In the genomic region with DNA sequence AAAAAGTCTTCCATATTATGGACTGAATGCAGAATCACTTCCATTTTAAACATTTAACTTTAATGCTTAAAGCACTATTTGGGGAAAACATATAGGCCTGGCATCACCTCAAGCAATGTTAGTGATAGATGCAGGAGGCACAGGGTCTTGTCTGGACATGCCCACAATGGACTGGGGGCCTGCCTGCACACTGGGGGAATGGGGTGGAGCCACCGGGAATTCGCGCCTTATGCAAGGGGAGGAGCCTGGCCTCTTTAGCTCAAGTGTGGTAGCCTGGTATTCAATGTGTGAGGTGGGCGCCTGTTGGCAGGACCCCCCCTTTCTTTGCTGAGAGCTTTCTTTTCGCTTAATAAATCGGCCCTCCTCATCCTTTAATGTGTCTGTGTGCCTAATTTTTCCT, we compare ENCODE assay signal across 29 cellular contexts. TPM values are rescaled to one million over a fixed set of nuclear protein-coding genes. Genes with fewer than 3 reads are reported as not detected.
DNase-seq lines count a peak whose midpoint lies in the region; ATAC-seq, FAIRE-seq and TF ChIP-seq lines count a peak whose summit lies in the region.
"Had no signal": no experiment of that assay in that cellular context is flagged by ENCODE, and none has a peak within 500 bp of the region (broad histone marks: within the 10 kb centered on the region; RNA-seq: fewer than 3 reads in every experiment).

No MANE protein-coding gene starts in this region.

- no peaks in the 10 kb centered on the region for H3K4me1 ChIP-seq in HAP-1
- H3K4me1 ChIP-seq in foreskin keratinocyte = peaks cover 49% of the 10 kb centered on the region
- H3K4me1 ChIP-seq: upper lobe of left lung had no signal

- no peak for FAIRE-seq in GM19239 (lab: Jason Lieb, UNC)
- FAIRE-seq: colon, GM12878 had no signal

- no peak for TF ChIP-seq CTCF in foreskin keratinocyte (conservative IDR thresholded peaks at IDR 0.05)

- no peaks in the 10 kb centered on the region for H3K27me3 Mint-ChIP-seq in activated T-helper 17 cell treated with anti-CD3 and anti-CD28 coated beads, Interleukin-2, amount 50 U/mL, for 72 hours
- H3K27me3 Mint-ChIP-seq: activated CD4-positive, alpha-beta memory T cell treated with anti-CD3 and anti-CD28 coated beads, Interleukin-2, amount 10 ng/mL, durations not matched to agents 7 days and 5 days; activated naive CD4-positive, alpha-beta T cell treated with anti-CD3 and anti-CD28 coated beads, Interleukin-2, amount 50 U/mL, for 24 hours; natural killer cell treated with Interleukin-12 subunit alpha and Interleukin-12 subunit beta and Interleukin-15 and Interleukin-18, amount 100 ng/mL, for 72 hours had no signal

- H3K9me3 Mint-ChIP-seq in activated T-helper 17 cell treated with anti-CD3 and anti-CD28 coated beads, Interleukin-2, amount 50 U/mL, for 72 hours = no peaks in the 10 kb centered on the region
- H3K9me3 Mint-ChIP-seq: activated CD4-positive, alpha-beta memory T cell treated with anti-CD3 and anti-CD28 coated beads, Interleukin-2, amount 10 ng/mL, durations not matched to agents 7 days and 5 days; activated naive CD4-positive, alpha-beta T cell treated with anti-CD3 and anti-CD28 coated beads, Interleukin-2, amount 50 U/mL, for 24 hours; natural killer cell treated with Interleukin-12 subunit alpha and Interleukin-12 subunit beta and Interleukin-15 and Interleukin-18, amount 100 ng/mL, for 72 hours had no signal

- H3K27ac Mint-ChIP-seq in activated T-helper 17 cell treated with anti-CD3 and anti-CD28 coated beads, Interleukin-2, amount 50 U/mL, for 72 hours = peak overlapping the region; percentile 20
- H3K27ac Mint-ChIP-seq: activated CD4-positive, alpha-beta memory T cell treated with anti-CD3 and anti-CD28 coated beads, Interleukin-2, amount 10 ng/mL, durations not matched to agents 7 days and 5 days; activated naive CD4-positive, alpha-beta T cell treated with anti-CD3 and anti-CD28 coated beads, Interleukin-2, amount 50 U/mL, for 24 hours; natural killer cell treated with Interleukin-12 subunit alpha and Interleukin-12 subunit beta and Interleukin-15 and Interleukin-18, amount 100 ng/mL, for 72 hours had no signal

- no peak overlapping the region for H3K27ac ChIP-seq in foreskin keratinocyte
- H3K27ac ChIP-seq: BLaER1, cardiac muscle cell, heart left ventricle, PC-9, upper lobe of left lung had no signal

- H3K9me3 ChIP-seq in HAP-1 = no peaks in the 10 kb centered on the region
- H3K9me3 ChIP-seq: BLaER1, heart left ventricle, upper lobe of left lung had no signal

- no peak overlapping the region for H3K4me3 ChIP-seq in HAP-1
- H3K4me3 ChIP-seq: BLaER1, cardiac muscle cell, GM12878, heart left ventricle, PC-9, upper lobe of left lung had no signal

- in situ Hi-C loops in HAP-1 (cut with MboI; ENCODE audit: low sequenced_read_pairs) = no loop called here

- peaks cover 5% of the 10 kb centered on the region for H3K4me1 Mint-ChIP-seq in activated T-helper 17 cell treated with anti-CD3 and anti-CD28 coated beads, Interleukin-2, amount 50 U/mL, for 72 hours

- no peak for ATAC-seq in activated T-helper 17 cell treated with anti-CD3 and anti-CD28 coated beads, Interleukin-2, amount 50 U/mL, for 72 hours (replicated peaks)
- peak; percentile 29 for ATAC-seq in foreskin keratinocyte
- ATAC-seq in HG03342 (IDR thresholded peaks at IDR 0.05; ENCODE audit: unreplicated experiment) = no peak
- no peak for ATAC-seq in GM21619 (IDR thresholded peaks at IDR 0.05; ENCODE audit: unreplicated experiment)
- ATAC-seq: GM12878; heart left ventricle; natural killer cell treated with Interleukin-12 subunit alpha and Interleukin-12 subunit beta and Interleukin-15 and Interleukin-18, amount 100 ng/mL, for 72 hours had no signal

- DNase-seq in ELF-1 (ENCODE audit: low read depth, low spot score) = peak; percentile 38
- peak; percentile 12 to 50 for DNase-seq in HAP-1 (ENCODE audit: low spot score in 2 of 2)
- peak in 1 of 2 donors; percentile 38 for DNase-seq in foreskin keratinocyte
- DNase-seq in GM19239 (ENCODE audit: insufficient read length, low spot score) = no peak
- DNase-seq in Kasumi-1 (lab: John Stamatoyannopoulos, UW) = no peak
- DNase-seq: activated CD4-positive, alpha-beta memory T cell treated with anti-CD3 and anti-CD28 coated beads, Interleukin-2, amount 10 ng/mL, durations not matched to agents 7 days and 5 days; activated CD8-positive, alpha-beta memory T cell treated with anti-CD3 and anti-CD28 coated beads, Interleukin-2, amount 50 U/mL, for 4 hours; DMS153; effector CD8-positive, alpha-beta T cell; heart left ventricle; NCI-H1105; NCI-H1930; NCI-H2227 treated with DMSO at 0.1 percent for 48 hours; NCI-H526 treated with DMSO at 0.1 percent for 48 hours; SHP77; stimulated activated CD4-positive, alpha-beta T cell treated with anti-CD3 and anti-CD28 coated beads, Interleukin-4, amount 100 ng/mL, for 24 hours; substantia nigra had no signal

- peaks cover 52% of the 10 kb centered on the region for H3K36me3 Mint-ChIP-seq in activated T-helper 17 cell treated with anti-CD3 and anti-CD28 coated beads, Interleukin-2, amount 50 U/mL, for 72 hours (ENCODE audit: low read depth)
- H3K36me3 Mint-ChIP-seq: natural killer cell treated with Interleukin-12 subunit alpha and Interleukin-12 subunit beta and Interleukin-15 and Interleukin-18, amount 100 ng/mL, for 72 hours had no signal

- H3K36me3 ChIP-seq in HAP-1 (replicated peaks) = peaks cover 15% of the 10 kb centered on the region

- H3K27me3 ChIP-seq in HAP-1 (ENCODE audit: low read depth) (no peaks in the 10 kb centered on the region), foreskin keratinocyte (no peaks in the 10 kb centered on the region)
- H3K27me3 ChIP-seq: BLaER1, cardiac muscle cell, heart left ventricle, upper lobe of left lung had no signal

- no peak overlapping the region for H3K4me3 Mint-ChIP-seq in activated T-helper 17 cell treated with anti-CD3 and anti-CD28 coated beads, Interleukin-2, amount 50 U/mL, for 72 hours
- H3K4me3 Mint-ChIP-seq: activated CD4-positive, alpha-beta memory T cell treated with anti-CD3 and anti-CD28 coated beads, Interleukin-2, amount 10 ng/mL, durations not matched to agents 7 days and 5 days; activated naive CD4-positive, alpha-beta T cell treated with anti-CD3 and anti-CD28 coated beads, Interleukin-2, amount 50 U/mL, for 24 hours; natural killer cell treated with Interleukin-12 subunit alpha and Interleukin-12 subunit beta and Interleukin-15 and Interleukin-18, amount 100 ng/mL, for 72 hours had no signal

RNA-seq across cellular contexts. Expression of a gene that starts 29.9 kb away (rescaled TPM):
- total RNA-seq in activated T-helper 17 cell treated with anti-CD3 and anti-CD28 coated beads, Interleukin-2, amount 50 U/mL, for 72 hours = under 1 TPM in 1 of 2 donors, not detected in 1; 0.21 TPM
- total RNA-seq in foreskin keratinocyte = 0.21 and 0.31 TPM in 2 replicates
- 0.22 and 0.25 TPM in 2 replicates for polyA plus RNA-seq in foreskin keratinocyte
- total RNA-seq: activated CD4-positive, alpha-beta memory T cell treated with anti-CD3 and anti-CD28 coated beads, Interleukin-2, amount 10 ng/mL, durations not matched to agents 7 days and 5 days; cardiac muscle cell; natural killer cell treated with Interleukin-12 subunit alpha and Interleukin-12 subunit beta and Interleukin-15 and Interleukin-18, amount 100 ng/mL, for 72 hours; PC-9; T-helper 2 cell treated with Interferon-gamma antibody and Interleukin-4, amounts not matched to agents 100 ng/mL and 5 ng/mL, for 36 hours had no signal
- polyA plus RNA-seq: cardiac muscle cell had no signal

RNA-seq across cellular contexts. Expression of a gene that starts 32.7 kb away (rescaled TPM):
- total RNA-seq in activated T-helper 17 cell treated with anti-CD3 and anti-CD28 coated beads, Interleukin-2, amount 50 U/mL, for 72 hours = 10 to 100 TPM; 10.7 to 20.2 TPM
- total RNA-seq in foreskin keratinocyte = 17.5 and 18.9 TPM in 2 replicates
- polyA plus RNA-seq in foreskin keratinocyte = 5.7 and 7.3 TPM in 2 replicates

RNA-seq across cellular contexts. Expression of a gene that starts 33.2 kb away (rescaled TPM):
- total RNA-seq in activated T-helper 17 cell treated with anti-CD3 and anti-CD28 coated beads, Interleukin-2, amount 50 U/mL, for 72 hours = 10 to 100 TPM; 41.8 to 61.6 TPM
- total RNA-seq in foreskin keratinocyte = 34.9 and 41.3 TPM in 2 replicates
- 16.8 and 22.2 TPM in 2 replicates for polyA plus RNA-seq in foreskin keratinocyte

Comparison
In these comparisons a context has a peak if more than half of its experiments do, and no peak if none do; other contexts are left out.
1. DNase-seq: peak in ELF-1 (single experiment) and HAP-1 (2 of 2); none in GM19239 (single experiment) and Kasumi-1 (0 of 2).